Comparison of ENCODE assay signal across 1 cellular context in the genomic region with DNA sequence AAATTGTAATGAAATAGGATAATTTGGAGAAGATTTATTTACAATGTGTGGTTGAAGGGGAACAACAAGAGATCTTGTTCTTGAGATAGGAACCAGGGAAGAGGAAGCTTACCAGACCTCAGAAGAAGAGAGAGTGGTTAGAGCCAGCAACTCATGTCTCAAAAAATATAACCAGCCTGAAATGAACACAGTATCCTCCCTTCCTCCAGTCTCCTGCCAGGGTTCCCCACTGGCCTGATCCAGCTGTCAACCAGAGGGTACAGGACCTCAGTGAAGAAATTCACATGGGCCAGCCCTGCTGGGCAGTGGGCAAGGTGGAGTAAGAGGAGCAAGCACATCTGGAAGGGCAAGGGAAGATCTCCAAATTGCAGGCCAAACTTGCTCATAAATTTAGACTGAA.
TF ChIP-seq lines count a peak whose summit lies in the region.

No MANE protein-coding gene starts in this region.

TF ChIP-seq in GM23338, 12 proteins besides CTCF, POLR2A, EP300 and RAD21 (continued from another document):
- TF ChIP-seq ZNF462 (CRISPR knock-in tag; IDR thresholded peaks at IDR 0.05) (no peak), POLR2AphosphoS5 (IDR thresholded peaks at IDR 0.05; ENCODE audit: low read depth) (no peak), CREB1 (CRISPR knock-in tag; IDR thresholded peaks at IDR 0.05; ENCODE audit: low read depth) (no peak), EZH2 (IDR thresholded peaks at IDR 0.05; ENCODE audit: low read depth, unreplicated experiment) (no peak), REST (IDR thresholded peaks at IDR 0.05; ENCODE audit: unreplicated experiment) (no peak), ZNF331 (CRISPR knock-in tag; IDR thresholded peaks at IDR 0.05; ENCODE audit: low read depth) (no peak), JUNB (IDR thresholded peaks at IDR 0.05; ENCODE audit: unreplicated experiment) (no peak)
